ENCODE assay signal across 7 cellular contexts in the genomic region with DNA sequence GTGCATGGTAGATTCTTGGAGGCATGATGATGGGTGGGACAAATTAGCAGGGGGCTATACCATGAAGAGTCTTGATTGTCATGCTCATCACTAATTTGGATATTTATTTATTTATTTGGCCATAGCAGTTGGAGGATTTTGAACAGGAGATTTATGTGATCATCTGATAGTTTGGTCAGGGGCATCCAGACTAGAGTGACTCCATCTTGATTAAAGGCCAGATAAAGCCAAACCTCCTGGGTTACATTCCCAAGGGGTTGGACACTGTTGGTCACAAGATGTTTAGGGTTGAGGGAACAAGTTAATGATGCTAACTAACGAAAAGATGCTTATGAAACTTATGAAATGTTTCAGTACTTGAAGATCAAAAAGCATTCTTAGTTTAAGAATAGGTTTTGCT.
"Had no signal": no experiment of that assay in that cellular context is flagged by ENCODE, and none has a peak within 500 bp of the region (broad histone marks: within the 10 kb centered on the region; RNA-seq: fewer than 3 reads in every experiment).

No MANE protein-coding gene starts in this region.

- H3K9ac ChIP-seq: KMS-11 had no signal

- FAIRE-seq: HepG2 had no signal

- H3K4me2 ChIP-seq: KMS-11 had no signal

- H3K27ac Mint-ChIP-seq: IgD-negative memory B cell had no signal

- DNase-seq: IMR-90, KBM-7, KG1 had no signal

- ATAC-seq: HepG2 had no signal

- H3K4me3 Mint-ChIP-seq: IgD-negative memory B cell had no signal

- H3K27me3 Mint-ChIP-seq: IgD-negative memory B cell had no signal

- H3K27ac ChIP-seq: HL-60, KMS-11 had no signal
